In genomic region chr16:85310868-85311585, GRCh38 we compare ENCODE assay signal across 12 cellular contexts.
A peak's percentile ranks its signal among the peaks of the same experiment; 100 is the strongest.
DNase-seq lines count a peak whose midpoint lies in the region; ATAC-seq, FAIRE-seq and TF ChIP-seq lines count a peak whose summit lies in the region.
"Had no signal": no experiment of that assay in that cellular context is flagged by ENCODE, and none has a peak within 500 bp of the region (broad histone marks: within the 10 kb centered on the region; RNA-seq: fewer than 3 reads in every experiment).

No MANE protein-coding gene starts in this region.

- TF ChIP-seq EP300 in GM12878 (IDR thresholded peaks at IDR 0.05; ENCODE audit: borderline replicate concordance in 1 of 2, control insufficient read depth in 1 of 2, low read depth in 2 of 2, low read length in 2 of 2), result no peak

- H3K36me3 ChIP-seq in GM12878 (ENCODE audit: control insufficient read depth in 2 of 2, insufficient read depth in 2 of 2, low read length in 1 of 2), result no peaks in the 10 kb centered on the region
- H3K36me3 ChIP-seq: upper lobe of right lung had no signal

- no peak overlapping the region for H2AFZ ChIP-seq in GM12878 (ENCODE audit: control insufficient read depth, low read depth, low read length)

- no peaks in the 10 kb centered on the region for H3K79me2 ChIP-seq in GM12878 (ENCODE audit: control insufficient read depth, insufficient read depth, low read length)

- in situ Hi-C loops in G401 (cut with HindIII; ENCODE audit: low sequenced_read_pairs), result no loop called here
- in situ Hi-C loops in GM12878 (cut with MboI), result no loop called here

- H3K4me3 ChIP-seq in GM12878, result no peak overlapping the region
- H3K4me3 ChIP-seq: lung, upper lobe of right lung had no signal

- peaks cover 0 to 2% of the 10 kb centered on the region in 2 experiments; a peak in 1 of 4 replicates for H3K27me3 ChIP-seq in GM12878 (replicated peaks in 1 of 2; ENCODE audit: control insufficient read depth in 2 of 2, insufficient read depth in 2 of 2, low read length in 1 of 2)
- H3K27me3 ChIP-seq: upper lobe of right lung had no signal

- H3K4me2 ChIP-seq in GM12878 (ENCODE audit: control insufficient read depth, insufficient read depth), result 0 out of 2 replicates have a peak overlapping the region, but pooled peaks have one; percentile 7

- no peaks in the 10 kb centered on the region for H3K27me3 Mint-ChIP-seq in T-helper 2 cell treated with Interferon-gamma antibody and Interleukin-4, amounts not matched to agents 5 μg/mL and 100 μg/mL, for 36 hours (ENCODE audit: low read depth)
- peaks cover 71% of the 10 kb centered on the region for H3K27me3 Mint-ChIP-seq in neural crest cell (ENCODE audit: low read depth)

- no peak overlapping the region for H3K27ac ChIP-seq in GM12878 (ENCODE audit: control insufficient read depth, insufficient read depth)

- no peak for FAIRE-seq in GM12878 (lab: Jason Lieb, UNC)

- no TSS peak for BruUV-seq in GM12878 (replicated peaks; lab: Mats Ljungman, UMichigan)

- peaks cover 21% of the 10 kb centered on the region for H3K4me1 ChIP-seq in GM12878 (ENCODE audit: control insufficient read depth, insufficient read depth, low read length)

- no peaks in the 10 kb centered on the region for H3K9me3 Mint-ChIP-seq in T-helper 2 cell treated with Interferon-gamma antibody and Interleukin-4, amounts not matched to agents 5 μg/mL and 100 μg/mL, for 36 hours
- H3K9me3 Mint-ChIP-seq in neural crest cell, result no peaks in the 10 kb centered on the region

- POLR2A ChIA-PET in GM12878 (lab: Charles Lee), result no interaction called here

- CTCF ChIA-PET in GM12878 (lab: Yijun Ruan, JAX), result interaction anchor here (2.5 kb wide), 1 partner anchor 196 kb away, joined by 9 read pairs; no protein-coding TSS in a partner anchor

- ATAC-seq in GM12878 (no peak), GM18517 (IDR thresholded peaks at IDR 0.05; ENCODE audit: unreplicated experiment) (no peak)
- ATAC-seq: upper lobe of right lung had no signal

- no peaks in the 10 kb centered on the region for H3K9me3 ChIP-seq in GM12878 (replicated peaks; ENCODE audit: control insufficient read depth, insufficient read depth, low read length)
- H3K9me3 ChIP-seq: upper lobe of right lung had no signal

- TF ChIP-seq RAD21 in GM12878 (IDR thresholded peaks at IDR 0.05; ENCODE audit: insufficient read depth, low read depth, low read length), result no peak

- RAD21 ChIA-PET in GM12878 (lab: Charles Lee; ENCODE audit: unreplicated experiment), result no interaction called here

- intact Hi-C loops in GM12878 (cut with micrococcal nuclease; ENCODE audit: unreplicated experiment), result no loop called here

- WGBS in GM12878 (ENCODE audit: insufficient coverage, insufficient replicate concordance, low lambda C conversion rate, missing lambda C conversion rate), result 6% methylated on average over 14 of the region's 27 CpGs

- no peak for TF ChIP-seq CTCF in GM12878 (IDR thresholded peaks at IDR 0.05 in 2 of 3, conservative IDR thresholded peaks at IDR 0.05 in 1 of 3; ENCODE audit: control insufficient read depth in 2 of 3, extremely low read depth in 1 of 3, insufficient read depth in 1 of 3, low read depth in 3 of 3, low read length in 3 of 3)
- no peak for TF ChIP-seq CTCF in neural crest cell (conservative IDR thresholded peaks at IDR 0.05)

- peaks cover 34% of the 10 kb centered on the region for H3K4me1 Mint-ChIP-seq in T-helper 2 cell treated with Interferon-gamma antibody and Interleukin-4, amounts not matched to agents 5 μg/mL and 100 μg/mL, for 36 hours (ENCODE audit: low read depth)
- H3K4me1 Mint-ChIP-seq in neural crest cell, result peaks cover 66% of the 10 kb centered on the region

- no peaks in the 10 kb centered on the region for H4K20me1 ChIP-seq in GM12878 (ENCODE audit: control insufficient read depth, insufficient read depth)

- no peak overlapping the region for H3K9ac ChIP-seq in GM12878 (ENCODE audit: control insufficient read depth, insufficient read depth, low read length)

- peak overlapping the region; percentile 67 for H3K27ac Mint-ChIP-seq in T-helper 2 cell treated with Interferon-gamma antibody and Interleukin-4, amounts not matched to agents 5 μg/mL and 100 μg/mL, for 36 hours
- H3K27ac Mint-ChIP-seq in neural crest cell (ENCODE audit: unreplicated experiment), result no peak overlapping the region

- peaks cover 1% of the 10 kb centered on the region for H3K36me3 Mint-ChIP-seq in T-helper 2 cell treated with Interferon-gamma antibody and Interleukin-4, amounts not matched to agents 5 μg/mL and 100 μg/mL, for 36 hours (ENCODE audit: low read depth)
- H3K36me3 Mint-ChIP-seq in neural crest cell (ENCODE audit: low read depth), result no peaks in the 10 kb centered on the region

- SMC1A ChIA-PET in GM12878 (lab: Charles Lee; ENCODE audit: uncharacterized antibody, unreplicated experiment), result no interaction called here

- H3K4me3 Mint-ChIP-seq in T-helper 2 cell treated with Interferon-gamma antibody and Interleukin-4, amounts not matched to agents 5 μg/mL and 100 μg/mL, for 36 hours, result peak overlapping the region; percentile 54
- H3K4me3 Mint-ChIP-seq in neural crest cell, result peak overlapping the region; percentile 44

- DNase-seq in G401 (ENCODE audit: low spot score) (peak; percentile 75), GM12878 (ENCODE audit: low read depth, low spot score) (no peak), neural crest cell (ENCODE audit: low read depth, low spot score) (no peak), NCI-H2196 treated with DMSO at 0.1 percent for 48 hours (lab: John Stamatoyannopoulos, UW; ENCODE audit: unreplicated experiment) (no peak), NCI-H2171 (lab: John Stamatoyannopoulos, UW) (no peak), hepatic stellate cell (ENCODE audit: low spot score) (no peak)
- no peak for DNase-seq in T-helper 2 cell treated with Interferon-gamma antibody and Interleukin-4, amounts not matched to agents 5 μg/mL and 100 μg/mL, for 36 hours (ENCODE audit: low spot score)
- DNase-seq: aorta, NCI-H446, upper lobe of right lung had no signal

- no peak for TF ChIP-seq POLR2A in GM12878 (IDR thresholded peaks at IDR 0.05; ENCODE audit: low read depth, low read length)

TF ChIP-seq in GM12878, 131 proteins besides CTCF, POLR2A, EP300 and RAD21 (continues in another document):
- TF ChIP-seq, protein P1, sequence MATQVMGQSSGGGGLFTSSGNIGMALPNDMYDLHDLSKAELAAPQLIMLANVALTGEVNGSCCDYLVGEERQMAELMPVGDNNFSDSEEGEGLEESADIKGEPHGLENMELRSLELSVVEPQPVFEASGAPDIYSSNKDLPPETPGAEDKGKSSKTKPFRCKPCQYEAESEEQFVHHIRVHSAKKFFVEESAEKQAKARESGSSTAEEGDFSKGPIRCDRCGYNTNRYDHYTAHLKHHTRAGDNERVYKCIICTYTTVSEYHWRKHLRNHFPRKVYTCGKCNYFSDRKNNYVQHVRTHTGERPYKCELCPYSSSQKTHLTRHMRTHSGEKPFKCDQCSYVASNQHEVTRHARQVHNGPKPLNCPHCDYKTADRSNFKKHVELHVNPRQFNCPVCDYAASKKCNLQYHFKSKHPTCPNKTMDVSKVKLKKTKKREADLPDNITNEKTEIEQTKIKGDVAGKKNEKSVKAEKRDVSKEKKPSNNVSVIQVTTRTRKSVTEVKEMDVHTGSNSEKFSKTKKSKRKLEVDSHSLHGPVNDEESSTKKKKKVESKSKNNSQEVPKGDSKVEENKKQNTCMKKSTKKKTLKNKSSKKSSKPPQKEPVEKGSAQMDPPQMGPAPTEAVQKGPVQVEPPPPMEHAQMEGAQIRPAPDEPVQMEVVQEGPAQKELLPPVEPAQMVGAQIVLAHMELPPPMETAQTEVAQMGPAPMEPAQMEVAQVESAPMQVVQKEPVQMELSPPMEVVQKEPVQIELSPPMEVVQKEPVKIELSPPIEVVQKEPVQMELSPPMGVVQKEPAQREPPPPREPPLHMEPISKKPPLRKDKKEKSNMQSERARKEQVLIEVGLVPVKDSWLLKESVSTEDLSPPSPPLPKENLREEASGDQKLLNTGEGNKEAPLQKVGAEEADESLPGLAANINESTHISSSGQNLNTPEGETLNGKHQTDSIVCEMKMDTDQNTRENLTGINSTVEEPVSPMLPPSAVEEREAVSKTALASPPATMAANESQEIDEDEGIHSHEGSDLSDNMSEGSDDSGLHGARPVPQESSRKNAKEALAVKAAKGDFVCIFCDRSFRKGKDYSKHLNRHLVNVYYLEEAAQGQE (IDR thresholded peaks at IDR 0.05; ENCODE audit: low read depth, low read length), result no peak
- TF ChIP-seq ZSCAN29 (IDR thresholded peaks at IDR 0.05), result no peak
- no peak for TF ChIP-seq HDAC6 (IDR thresholded peaks at IDR 0.05; ENCODE audit: unreplicated experiment)
- TF ChIP-seq RUNX3 (IDR thresholded peaks at IDR 0.05; ENCODE audit: low read length), result no peak
- TF ChIP-seq RBBP5 (conservative IDR thresholded peaks at IDR 0.05), result no peak
- TF ChIP-seq SPI1 (IDR thresholded peaks at IDR 0.05; ENCODE audit: borderline replicate concordance, insufficient read depth, low read depth, low read length), result no peak
- no peak for TF ChIP-seq SREBF2 (IDR thresholded peaks at IDR 0.05; ENCODE audit: low read length)
- TF ChIP-seq BMI1 (IDR thresholded peaks at IDR 0.05; ENCODE audit: borderline replicate concordance), result no peak
- TF ChIP-seq CREM (IDR thresholded peaks at IDR 0.05; ENCODE audit: low read depth), result no peak
- no peak for TF ChIP-seq MLLT1 (IDR thresholded peaks at IDR 0.05)
- TF ChIP-seq SMC3 (IDR thresholded peaks at IDR 0.05; ENCODE audit: borderline replicate concordance, low read length), result no peak
